In the genomic region with DNA sequence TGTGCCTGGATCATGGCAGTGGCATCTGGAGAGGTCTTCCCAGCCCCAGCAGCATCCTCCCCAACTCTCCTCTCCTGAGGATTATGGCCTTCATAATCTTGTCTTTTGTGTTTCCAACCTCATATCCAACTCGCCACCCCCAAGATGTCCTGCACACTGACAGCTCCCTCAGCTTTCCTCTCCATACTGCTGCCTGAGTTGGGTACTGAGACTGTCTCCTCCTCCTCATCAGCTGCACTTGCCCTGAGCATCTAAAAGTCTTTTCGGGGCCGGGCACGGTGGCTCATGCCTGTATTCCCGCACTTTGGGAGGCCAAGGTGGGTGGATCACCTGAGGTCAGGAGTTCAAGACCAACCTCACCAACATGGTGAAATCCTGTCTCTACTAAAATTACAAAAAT, we compare ENCODE assay signal across 31 cellular contexts. TPM values are rescaled to one million over a fixed set of nuclear protein-coding genes. Genes with fewer than 3 reads are reported as not detected.
DNase-seq lines count a peak whose midpoint lies in the region; ATAC-seq and TF ChIP-seq lines count a peak whose summit lies in the region.
"Had no signal": no experiment of that assay in that cellular context is flagged by ENCODE, and none has a peak within 500 bp of the region (broad histone marks: within the 10 kb centered on the region; RNA-seq: fewer than 3 reads in every experiment).

No MANE protein-coding gene starts in this region.

- CTCF ChIA-PET in activated CD4-positive, alpha-beta memory T cell treated with anti-CD3 and anti-CD28 coated beads, Interleukin-2, amount 10 ng/mL, durations not matched to agents 7 days and 5 days (lab: Charles Lee) = no interaction called here

- H3K27ac ChIP-seq in lower lobe of right lung = no peak overlapping the region
- H3K27ac ChIP-seq: gastrocnemius medialis, ovary, skin epidermis had no signal

- no peaks in the 10 kb centered on the region for H3K36me3 ChIP-seq in lower lobe of right lung
- H3K36me3 ChIP-seq: gastrocnemius medialis, ovary had no signal

- TF ChIP-seq CTCF in lower lobe of right lung (IDR thresholded peaks at IDR 0.05) = no peak
- TF ChIP-seq CTCF in type B pancreatic cell (conservative IDR thresholded peaks at IDR 0.05) = no peak
- TF ChIP-seq CTCF in HFFc6 (IDR thresholded peaks at IDR 0.05) = no peak

- no peak overlapping the region for H3K27ac Mint-ChIP-seq in activated naive CD8-positive, alpha-beta T cell treated with anti-CD3 and anti-CD28 coated beads, Interleukin-2, amount 10 ng/mL, durations not matched to agents 7 days and 5 days
- H3K27ac Mint-ChIP-seq in activated naive CD8-positive, alpha-beta T cell treated with anti-CD3 and anti-CD28 coated beads for 36 hours = no peak overlapping the region
- no peak overlapping the region for H3K27ac Mint-ChIP-seq in activated CD4-positive, alpha-beta memory T cell treated with anti-CD3 and anti-CD28 coated beads, Interleukin-2, amount 10 ng/mL, durations not matched to agents 7 days and 5 days
- no peak overlapping the region for H3K27ac Mint-ChIP-seq in type B pancreatic cell
- H3K27ac Mint-ChIP-seq in HFFc6 = no peak overlapping the region
- H3K27ac Mint-ChIP-seq: activated T-cell treated with anti-CD3 and anti-CD28 coated beads, Interleukin-2, amount 50 U/mL, for 72 hours; brain; CD4-positive, CD25-positive, alpha-beta regulatory T cell; nephron progenitor cell; stimulated activated naive CD8-positive, alpha-beta T cell treated with anti-CD3 and anti-CD28 coated beads, Interleukin-15, amount 100 ng/mL, for 72 hours; T-helper 2 cell treated with Interferon-gamma antibody and Interleukin-4, amounts not matched to agents 5 μg/mL and 100 μg/mL, for 36 hours had no signal

- POLR2A ChIA-PET in activated naive CD8-positive, alpha-beta T cell treated with anti-CD3 and anti-CD28 coated beads, Interleukin-2, amount 10 ng/mL, durations not matched to agents 7 days and 5 days (lab: Charles Lee) = no interaction called here
- POLR2A ChIA-PET in activated CD4-positive, alpha-beta memory T cell treated with anti-CD3 and anti-CD28 coated beads, Interleukin-2, amount 10 ng/mL, durations not matched to agents 7 days and 5 days (lab: Charles Lee) = interaction anchor here (1.1 kb wide), 1 partner anchor 27 kb away, joined by 3 read pairs; no protein-coding TSS in a partner anchor

- no peak overlapping the region for H3K4me3 Mint-ChIP-seq in activated naive CD8-positive, alpha-beta T cell treated with anti-CD3 and anti-CD28 coated beads, Interleukin-2, amount 10 ng/mL, durations not matched to agents 7 days and 5 days
- H3K4me3 Mint-ChIP-seq in activated naive CD8-positive, alpha-beta T cell treated with anti-CD3 and anti-CD28 coated beads for 36 hours = no peak overlapping the region
- H3K4me3 Mint-ChIP-seq in activated CD4-positive, alpha-beta memory T cell treated with anti-CD3 and anti-CD28 coated beads, Interleukin-2, amount 10 ng/mL, durations not matched to agents 7 days and 5 days = no peak overlapping the region
- H3K4me3 Mint-ChIP-seq in type B pancreatic cell = no peak overlapping the region
- no peak overlapping the region for H3K4me3 Mint-ChIP-seq in HFFc6
- H3K4me3 Mint-ChIP-seq: activated T-cell treated with anti-CD3 and anti-CD28 coated beads, Interleukin-2, amount 50 U/mL, for 72 hours; brain; CD4-positive, CD25-positive, alpha-beta regulatory T cell; memory B cell; nephron progenitor cell; stimulated activated naive CD8-positive, alpha-beta T cell treated with anti-CD3 and anti-CD28 coated beads, Interleukin-15, amount 100 ng/mL, for 72 hours; T-helper 2 cell treated with Interferon-gamma antibody and Interleukin-4, amounts not matched to agents 5 μg/mL and 100 μg/mL, for 36 hours had no signal

- peak; percentile 6 for DNase-seq in activated naive CD8-positive, alpha-beta T cell treated with anti-CD3 and anti-CD28 coated beads, Interleukin-2, amount 10 ng/mL, durations not matched to agents 7 days and 5 days
- DNase-seq in activated naive CD8-positive, alpha-beta T cell treated with anti-CD3 and anti-CD28 coated beads for 36 hours = no peak
- peak; percentile 3 for DNase-seq in activated CD4-positive, alpha-beta memory T cell treated with anti-CD3 and anti-CD28 coated beads, Interleukin-2, amount 10 ng/mL, durations not matched to agents 7 days and 5 days
- DNase-seq in lower lobe of right lung (peak; percentile 24), type B pancreatic cell (ENCODE audit: extremely low spot score, unreplicated experiment) (peak; percentile 56), HFFc6 (no peak), NCI-H2107 (lab: John Stamatoyannopoulos, UW) (no peak)
- DNase-seq: activated CD4-positive, alpha-beta T cell treated with anti-CD3 and anti-CD28 coated beads for 4 hours; activated naive CD4-positive, alpha-beta T cell treated with Interleukin-2 at 50 U/mL for 16 hours; activated T-cell treated with anti-CD3 and anti-CD28 coated beads, Interleukin-2, amount 50 U/mL, for 72 hours; amniotic stem cell; Calu3; CD4-positive, CD25-positive, alpha-beta regulatory T cell; cerebellar nuclear complex; DMS79; NCI-H446; NCI-H748 treated with DMSO at 0.1 percent for 48 hours; nephron progenitor cell had no signal

- peaks cover 48% of the 10 kb centered on the region for H3K27me3 Mint-ChIP-seq in activated naive CD8-positive, alpha-beta T cell treated with anti-CD3 and anti-CD28 coated beads, Interleukin-2, amount 10 ng/mL, durations not matched to agents 7 days and 5 days
- H3K27me3 Mint-ChIP-seq in activated naive CD8-positive, alpha-beta T cell treated with anti-CD3 and anti-CD28 coated beads for 36 hours = peaks cover 52% of the 10 kb centered on the region
- peaks cover 68% of the 10 kb centered on the region for H3K27me3 Mint-ChIP-seq in activated CD4-positive, alpha-beta memory T cell treated with anti-CD3 and anti-CD28 coated beads, Interleukin-2, amount 10 ng/mL, durations not matched to agents 7 days and 5 days
- H3K27me3 Mint-ChIP-seq in type B pancreatic cell (peaks cover 51% of the 10 kb centered on the region), HFFc6 (ENCODE audit: insufficient read depth) (peaks cover 2% of the 10 kb centered on the region)

- ATAC-seq in activated naive CD8-positive, alpha-beta T cell treated with anti-CD3 and anti-CD28 coated beads, Interleukin-2, amount 10 ng/mL, durations not matched to agents 7 days and 5 days (ENCODE audit: low read depth) = no peak
- ATAC-seq in lower lobe of right lung (no peak), HG03442 (IDR thresholded peaks at IDR 0.05; ENCODE audit: unreplicated experiment) (no peak)

- H3K36me3 Mint-ChIP-seq in activated naive CD8-positive, alpha-beta T cell treated with anti-CD3 and anti-CD28 coated beads, Interleukin-2, amount 10 ng/mL, durations not matched to agents 7 days and 5 days = no peaks in the 10 kb centered on the region
- no peaks in the 10 kb centered on the region for H3K36me3 Mint-ChIP-seq in activated naive CD8-positive, alpha-beta T cell treated with anti-CD3 and anti-CD28 coated beads for 36 hours
- no peaks in the 10 kb centered on the region for H3K36me3 Mint-ChIP-seq in activated CD4-positive, alpha-beta memory T cell treated with anti-CD3 and anti-CD28 coated beads, Interleukin-2, amount 10 ng/mL, durations not matched to agents 7 days and 5 days (ENCODE audit: low read depth)
- H3K36me3 Mint-ChIP-seq in type B pancreatic cell = no peaks in the 10 kb centered on the region
- H3K36me3 Mint-ChIP-seq in HFFc6 (ENCODE audit: low read depth) = peaks cover 12% of the 10 kb centered on the region; the same call in 1 of the 2 replicates
- H3K36me3 Mint-ChIP-seq: brain; CD4-positive, CD25-positive, alpha-beta regulatory T cell; memory B cell had no signal

- H3K4me1 ChIP-seq in lower lobe of right lung = peaks cover 7% of the 10 kb centered on the region
- H3K4me1 ChIP-seq: gastrocnemius medialis had no signal

- H3K4me1 Mint-ChIP-seq in activated naive CD8-positive, alpha-beta T cell treated with anti-CD3 and anti-CD28 coated beads, Interleukin-2, amount 10 ng/mL, durations not matched to agents 7 days and 5 days = peaks cover 6% of the 10 kb centered on the region
- H3K4me1 Mint-ChIP-seq in activated naive CD8-positive, alpha-beta T cell treated with anti-CD3 and anti-CD28 coated beads for 36 hours = peaks cover 2% of the 10 kb centered on the region
- H3K4me1 Mint-ChIP-seq in activated CD4-positive, alpha-beta memory T cell treated with anti-CD3 and anti-CD28 coated beads, Interleukin-2, amount 10 ng/mL, durations not matched to agents 7 days and 5 days = peaks cover 3% of the 10 kb centered on the region
- H3K4me1 Mint-ChIP-seq in type B pancreatic cell (ENCODE audit: unreplicated experiment) = no peaks in the 10 kb centered on the region
- H3K4me1 Mint-ChIP-seq in HFFc6 (ENCODE audit: low read depth) = no peaks in the 10 kb centered on the region
- H3K4me1 Mint-ChIP-seq: brain, nephron progenitor cell had no signal

- intact Hi-C loops in lower lobe of right lung (cut with DNase I) = no loop called here

- H3K9me3 ChIP-seq in lower lobe of right lung = no peaks in the 10 kb centered on the region
- H3K9me3 ChIP-seq: gastrocnemius medialis, ovary had no signal

- no peaks in the 10 kb centered on the region for H3K9me3 Mint-ChIP-seq in activated naive CD8-positive, alpha-beta T cell treated with anti-CD3 and anti-CD28 coated beads, Interleukin-2, amount 10 ng/mL, durations not matched to agents 7 days and 5 days
- H3K9me3 Mint-ChIP-seq in activated naive CD8-positive, alpha-beta T cell treated with anti-CD3 and anti-CD28 coated beads for 36 hours = no peaks in the 10 kb centered on the region
- H3K9me3 Mint-ChIP-seq in activated CD4-positive, alpha-beta memory T cell treated with anti-CD3 and anti-CD28 coated beads, Interleukin-2, amount 10 ng/mL, durations not matched to agents 7 days and 5 days = no peaks in the 10 kb centered on the region
- no peaks in the 10 kb centered on the region for H3K9me3 Mint-ChIP-seq in type B pancreatic cell
- peaks cover 66% of the 10 kb centered on the region for H3K9me3 Mint-ChIP-seq in HFFc6
- H3K9me3 Mint-ChIP-seq: activated T-cell treated with anti-CD3 and anti-CD28 coated beads, Interleukin-2, amount 50 U/mL, for 72 hours; CD4-positive, CD25-positive, alpha-beta regulatory T cell; memory B cell; stimulated activated naive CD8-positive, alpha-beta T cell treated with anti-CD3 and anti-CD28 coated beads, Interleukin-15, amount 100 ng/mL, for 72 hours; T-helper 2 cell treated with Interferon-gamma antibody and Interleukin-4, amounts not matched to agents 5 μg/mL and 100 μg/mL, for 36 hours had no signal

- H3K27me3 ChIP-seq in lower lobe of right lung (ENCODE audit: low read depth) = no peaks in the 10 kb centered on the region
- H3K27me3 ChIP-seq: gastrocnemius medialis, ovary had no signal

- H3K4me3 ChIP-seq in lower lobe of right lung = no peak overlapping the region
- H3K4me3 ChIP-seq: gastrocnemius medialis, ovary, skin epidermis had no signal

RNA-seq across cellular contexts. Expression of a gene that starts 2.0 kb away (rescaled TPM):
- not detected for total RNA-seq in activated naive CD8-positive, alpha-beta T cell treated with anti-CD3 and anti-CD28 coated beads, Interleukin-2, amount 10 ng/mL, durations not matched to agents 7 days and 5 days
- not detected for total RNA-seq in activated naive CD8-positive, alpha-beta T cell treated with anti-CD3 and anti-CD28 coated beads for 36 hours
- total RNA-seq in activated CD4-positive, alpha-beta memory T cell treated with anti-CD3 and anti-CD28 coated beads, Interleukin-2, amount 10 ng/mL, durations not matched to agents 7 days and 5 days = not detected
- total RNA-seq in lower lobe of right lung = 1.5 TPM
- total RNA-seq in type B pancreatic cell (ENCODE audit: low replicate concordance) = not detected in 2 replicates
- not detected for total RNA-seq in HFFc6 (2021; fragmentation: NEBNext Ultra II Directional; extraction: Animal tissue kit (Norgen Biotek cat#: 25700))
- total RNA-seq: A172; activated T-cell treated with anti-CD3 and anti-CD28 coated beads, Interleukin-2, amount 50 U/mL, for 72 hours; Calu3; CD4-positive, CD25-positive, alpha-beta regulatory T cell; endothelial cell of umbilical vein; fibroblast of lung; HT-29 had no signal

RNA-seq across cellular contexts. Expression of a gene that starts 16.7 kb away (rescaled TPM):
- under 1 TPM; 0.45 to 0.61 TPM for total RNA-seq in activated naive CD8-positive, alpha-beta T cell treated with anti-CD3 and anti-CD28 coated beads, Interleukin-2, amount 10 ng/mL, durations not matched to agents 7 days and 5 days
- total RNA-seq in activated naive CD8-positive, alpha-beta T cell treated with anti-CD3 and anti-CD28 coated beads for 36 hours = not detected
- 1 to 10 TPM; 3.9 to 4.1 TPM for total RNA-seq in activated CD4-positive, alpha-beta memory T cell treated with anti-CD3 and anti-CD28 coated beads, Interleukin-2, amount 10 ng/mL, durations not matched to agents 7 days and 5 days
- 13.9 TPM for total RNA-seq in lower lobe of right lung
- total RNA-seq in type B pancreatic cell (ENCODE audit: low replicate concordance) = not detected in 2 replicates
- not detected for total RNA-seq in HFFc6 (2021; fragmentation: NEBNext Ultra II Directional; extraction: Animal tissue kit (Norgen Biotek cat#: 25700))
- total RNA-seq: Calu3; CD4-positive, CD25-positive, alpha-beta regulatory T cell; endothelial cell of umbilical vein; fibroblast of lung had no signal

RNA-seq across cellular contexts. Expression of a gene that starts 38.1 kb away (rescaled TPM):
- not detected for total RNA-seq in activated naive CD8-positive, alpha-beta T cell treated with anti-CD3 and anti-CD28 coated beads, Interleukin-2, amount 10 ng/mL, durations not matched to agents 7 days and 5 days
- total RNA-seq in activated naive CD8-positive, alpha-beta T cell treated with anti-CD3 and anti-CD28 coated beads for 36 hours = not detected
- not detected for total RNA-seq in activated CD4-positive, alpha-beta memory T cell treated with anti-CD3 and anti-CD28 coated beads, Interleukin-2, amount 10 ng/mL, durations not matched to agents 7 days and 5 days
- total RNA-seq in lower lobe of right lung (0.92 TPM), type B pancreatic cell (ENCODE audit: low replicate concordance) (not detected in 2 replicates)
- total RNA-seq in HFFc6 (2021; fragmentation: NEBNext Ultra II Directional; extraction: Animal tissue kit (Norgen Biotek cat#: 25700)) = not detected
- total RNA-seq: A172; activated T-cell treated with anti-CD3 and anti-CD28 coated beads, Interleukin-2, amount 50 U/mL, for 72 hours; Calu3; CD4-positive, CD25-positive, alpha-beta regulatory T cell; endothelial cell of umbilical vein; fibroblast of lung; gastrocnemius medialis; HT-29; left cardiac atrium; ovary had no signal

Comparison
In these comparisons a context has a peak if more than half of its experiments do, and no peak if none do; other contexts are left out.
1. DNase-seq: peak in activated naive CD8-positive, alpha-beta T cell treated with anti-CD3 and anti-CD28 coated beads, Interleukin-2, amount 10 ng/mL, durations not matched to agents 7 days and 5 days (single experiment), activated CD4-positive, alpha-beta memory T cell treated with anti-CD3 and anti-CD28 coated beads, Interleukin-2, amount 10 ng/mL, durations not matched to agents 7 days and 5 days (single experiment), lower lobe of right lung (single experiment) and type B pancreatic cell (single experiment); none in activated naive CD8-positive, alpha-beta T cell treated with anti-CD3 and anti-CD28 coated beads for 36 hours (single experiment), HFFc6 (single experiment) and NCI-H2107 (single experiment).